ENCODE assay signal across 20 cellular contexts in genomic region chr4:182645511-182645910, GRCh38.
A peak's percentile ranks its signal among the peaks of the same experiment; 100 is the strongest.
DNase-seq lines count a peak whose midpoint lies in the region; ATAC-seq and TF ChIP-seq lines count a peak whose summit lies in the region.
"Had no signal": no experiment of that assay in that cellular context is flagged by ENCODE, and none has a peak within 500 bp of the region (broad histone marks: within the 10 kb centered on the region; RNA-seq: fewer than 3 reads in every experiment).

No MANE protein-coding gene starts in this region.

- TF ChIP-seq CTCF in cardiac fibroblast (IDR thresholded peaks at IDR 0.05; ENCODE audit: low read depth, low read length) = no peak

- H3K4me3 ChIP-seq in cardiac fibroblast (replicated peaks in 1 of 2; ENCODE audit: low read depth in 2 of 2, low read length in 2 of 2) = no peak overlapping the region
- H3K4me3 ChIP-seq: GM23338 had no signal

- ATAC-seq in GM19455 (IDR thresholded peaks at IDR 0.05; ENCODE audit: unreplicated experiment) (no peak), GM19463 (IDR thresholded peaks at IDR 0.05; ENCODE audit: unreplicated experiment) (no peak)
- ATAC-seq: GM23338 had no signal

- DNase-seq in NCI-H2171 treated with DMSO at 0.1 percent for 48 hours (lab: John Stamatoyannopoulos, UW) (peak; percentile 6), NCI-H2171 (lab: John Stamatoyannopoulos, UW) (no peak), cardiac fibroblast (ENCODE audit: low read depth in 2 of 2) (peak; percentile 7 to 20), fibroblast of peridontal ligament (ENCODE audit: extremely low read depth) (peak; percentile 19), NCI-H510A (lab: John Stamatoyannopoulos, UW) (no peak)
- no peak for DNase-seq in NK-92 treated with Interleukin-12 subunit alpha and Interleukin-12 subunit beta, amount 100 ng/mL, for 24 hours (lab: John Stamatoyannopoulos, UW)
- DNase-seq: 8988T, ACHN, Calu3, H9, NCI-H1092, NCI-H1417 treated with DMSO at 0.1 percent for 48 hours, NCI-H1694 treated with DMSO at 0.1 percent for 48 hours, NCI-H2081, NCI-H526, NCI-H82, SHP77 had no signal

Comparison
In these comparisons a context has a peak if more than half of its experiments do, and no peak if none do; other contexts are left out.
1. DNase-seq: peak in NCI-H2171 treated with DMSO at 0.1 percent for 48 hours (single experiment), cardiac fibroblast (2 of 2) and fibroblast of peridontal ligament (single experiment); none in NCI-H2171 (single experiment), NCI-H510A (single experiment) and NK-92 treated with Interleukin-12 subunit alpha and Interleukin-12 subunit beta, amount 100 ng/mL, for 24 hours (single experiment).